Comparison of ENCODE assay signal across 9 cellular contexts in the genomic region with DNA sequence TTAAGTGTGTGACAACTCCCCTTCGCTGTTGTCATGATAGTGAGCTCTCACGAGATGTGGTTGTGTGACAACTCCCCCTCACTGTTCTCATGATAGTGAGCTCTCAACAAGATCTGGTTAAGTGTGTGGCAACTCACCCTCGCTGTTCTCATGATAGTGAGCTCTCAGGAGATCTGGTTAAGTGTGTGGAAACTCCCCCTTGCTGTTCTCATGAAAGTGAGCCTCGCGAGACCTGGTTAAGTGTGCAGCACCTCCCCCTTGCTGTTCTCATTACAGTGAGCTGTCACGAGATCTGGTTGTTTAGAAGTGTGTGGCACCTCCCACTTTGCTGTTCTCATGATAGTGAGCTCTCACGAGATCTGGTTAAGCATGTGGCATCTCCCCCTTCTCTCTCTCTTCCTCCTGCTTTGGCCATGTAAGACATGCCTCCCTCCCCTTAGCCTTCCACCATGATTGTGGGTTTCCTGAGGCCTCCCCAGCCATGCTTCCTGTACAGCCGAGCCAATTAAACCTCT. TPM values are rescaled to one million over a fixed set of nuclear protein-coding genes. Genes with fewer than 3 reads are reported as not detected.
DNase-seq lines count a peak whose midpoint lies in the region; ATAC-seq and TF ChIP-seq lines count a peak whose summit lies in the region.
"Had no signal": no experiment of that assay in that cellular context is flagged by ENCODE, and none has a peak within 500 bp of the region (broad histone marks: within the 10 kb centered on the region; RNA-seq: fewer than 3 reads in every experiment).

No MANE protein-coding gene starts in this region.

- H3K36me3 Mint-ChIP-seq in activated CD4-positive, alpha-beta T cell treated with anti-CD3 and anti-CD28 coated beads, Interleukin-2, amount 10 ng/mL, durations not matched to agents 7 days and 5 days (ENCODE audit: low read depth), result peaks cover 85% of the 10 kb centered on the region
- peaks cover 70% of the 10 kb centered on the region for H3K36me3 Mint-ChIP-seq in osteocyte (ENCODE audit: unreplicated experiment)

- no peak overlapping the region for H2BK120ac ChIP-seq in mesendoderm (ENCODE audit: low read depth, low read length)
- no peak overlapping the region for H2BK120ac ChIP-seq in trophoblast cell (ENCODE audit: insufficient read depth, low read length, poor library complexity)

- H3K4me1 ChIP-seq in mesendoderm (ENCODE audit: control insufficient read depth, low read depth, low read length), result no peaks in the 10 kb centered on the region
- no peaks in the 10 kb centered on the region for H3K4me1 ChIP-seq in body of pancreas
- H3K4me1 ChIP-seq in trophoblast cell (ENCODE audit: control insufficient read depth in 1 of 2, insufficient read depth in 2 of 2, low read length in 2 of 2), result no peaks in the 10 kb centered on the region

- H3K4me2 ChIP-seq in mesendoderm (ENCODE audit: low read length), result no peak overlapping the region
- no peak overlapping the region for H3K4me2 ChIP-seq in trophoblast cell (ENCODE audit: low read length)

- H3K23ac ChIP-seq in mesendoderm (ENCODE audit: low read length) (no peak overlapping the region), trophoblast cell (ENCODE audit: low read length) (no peak overlapping the region)

- no peak overlapping the region for H4K91ac ChIP-seq in trophoblast cell (ENCODE audit: low read depth, low read length)

- TF ChIP-seq POLR2A in body of pancreas (IDR thresholded peaks at IDR 0.05), result no peak

- H3K4me3 ChIP-seq in GM12864 (ENCODE audit: low read depth, low read length) (no peak overlapping the region), mesendoderm (ENCODE audit: low read length) (no peak overlapping the region), body of pancreas (no peak overlapping the region), trophoblast cell (ENCODE audit: low read depth, low read length) (no peak overlapping the region)

- no peaks in the 10 kb centered on the region for H3K79me1 ChIP-seq in mesendoderm (ENCODE audit: low read length)
- no peaks in the 10 kb centered on the region for H3K79me1 ChIP-seq in trophoblast cell (ENCODE audit: low read length)

- CTCF ChIA-PET in activated CD4-positive, alpha-beta T cell treated with anti-CD3 and anti-CD28 coated beads, Interleukin-2, amount 10 ng/mL, durations not matched to agents 7 days and 5 days (lab: Charles Lee), result interaction anchor here (1.2 to 2.0 kb wide), 6 partner anchors 10 to 43 kb away, joined by 3 to 9 read pairs (median 4); no protein-coding TSS in a partner anchor

- ATAC-seq in HG02970 (IDR thresholded peaks at IDR 0.05; ENCODE audit: low FRiP score, unreplicated experiment), result peak; percentile 54
- no peak for ATAC-seq in body of pancreas
- ATAC-seq: HCT116 had no signal

- DNase-seq in GM12864 (ENCODE audit: low read depth), result peak; percentile 63
- DNase-seq in activated CD4-positive, alpha-beta T cell treated with anti-CD3 and anti-CD28 coated beads, Interleukin-2, amount 10 ng/mL, durations not matched to agents 7 days and 5 days, result peak; percentile 65
- peak; percentile 70 for DNase-seq in mesendoderm
- DNase-seq in osteocyte (ENCODE audit: extremely low spot score, unreplicated experiment), result no peak
- DNase-seq in body of pancreas, result no peak
- DNase-seq in cerebellar cortex (ENCODE audit: low spot score), result no peak
- no peak for DNase-seq in trophoblast cell

- H3K56ac ChIP-seq in mesendoderm (ENCODE audit: low read length), result no peak overlapping the region

- H4K8ac ChIP-seq in mesendoderm (ENCODE audit: low read depth, low read length) (no peak overlapping the region), trophoblast cell (ENCODE audit: low read depth, low read length) (no peak overlapping the region)

- whole genome bisulfite sequencing in mesendoderm (ENCODE audit: extremely low coverage, insufficient coverage, low lambda C conversion rate), result no CpG with 5 or more reads among the region's 8 CpGs
- 77 to 87% methylated on average over 6 to 8 of the region's 8 CpGs for WGBS in body of pancreas, 2 donors
- no CpG with 5 or more reads among the region's 8 CpGs for WGBS in trophoblast cell (ENCODE audit: extremely low coverage, insufficient coverage, insufficient read length)

- H3K18ac ChIP-seq in mesendoderm (ENCODE audit: low read length) (no peak overlapping the region), trophoblast cell (ENCODE audit: low read length) (no peak overlapping the region)

- H2BK15ac ChIP-seq in mesendoderm (replicated peaks; ENCODE audit: low read depth), result no peak overlapping the region

- H2BK5ac ChIP-seq in mesendoderm (ENCODE audit: low read length) (no peak overlapping the region), trophoblast cell (ENCODE audit: low read depth, low read length, poor library complexity) (no peak overlapping the region)

- H3K9me3 ChIP-seq in body of pancreas, result no peaks in the 10 kb centered on the region
- no peaks in the 10 kb centered on the region for H3K9me3 ChIP-seq in trophoblast cell (ENCODE audit: insufficient read depth, low read depth, low read length)

- POLR2A ChIA-PET in activated CD4-positive, alpha-beta T cell treated with anti-CD3 and anti-CD28 coated beads, Interleukin-2, amount 10 ng/mL, durations not matched to agents 7 days and 5 days (lab: Charles Lee), result interaction anchor here (0.8 kb wide), 1 partner anchor 9 kb away, joined by 3 read pairs; no protein-coding TSS in a partner anchor

- H3K9ac ChIP-seq in mesendoderm (ENCODE audit: low read length) (no peak overlapping the region), trophoblast cell (ENCODE audit: low read length) (no peak overlapping the region)

- H2AFZ ChIP-seq in trophoblast cell (ENCODE audit: insufficient read depth, low read length, poor library complexity), result no peak overlapping the region

- peaks cover 40% of the 10 kb centered on the region for H3K4me1 Mint-ChIP-seq in activated CD4-positive, alpha-beta T cell treated with anti-CD3 and anti-CD28 coated beads, Interleukin-2, amount 10 ng/mL, durations not matched to agents 7 days and 5 days
- no peaks in the 10 kb centered on the region for H3K4me1 Mint-ChIP-seq in osteocyte (ENCODE audit: unreplicated experiment)

- H4K5ac ChIP-seq in mesendoderm (ENCODE audit: low read length), result no peak overlapping the region

- TF ChIP-seq CTCF in GM12864 (IDR thresholded peaks at IDR 0.05; ENCODE audit: low read depth, low read length, missing control alignments), result no peak
- no peak for TF ChIP-seq CTCF in osteocyte (IDR thresholded peaks at IDR 0.05)
- TF ChIP-seq CTCF in body of pancreas (IDR thresholded peaks at IDR 0.05), result no peak

- H3K27ac ChIP-seq in mesendoderm (ENCODE audit: low read depth, low read length) (no peak overlapping the region), body of pancreas (no peak overlapping the region), trophoblast cell (ENCODE audit: low read depth, low read length) (no peak overlapping the region)

- no peak overlapping the region for H2AK5ac ChIP-seq in mesendoderm (ENCODE audit: low read length)
- no peak overlapping the region for H2AK5ac ChIP-seq in trophoblast cell (ENCODE audit: low read length)

- H3K4me3 Mint-ChIP-seq in activated CD4-positive, alpha-beta T cell treated with anti-CD3 and anti-CD28 coated beads, Interleukin-2, amount 10 ng/mL, durations not matched to agents 7 days and 5 days, result peak overlapping the region; percentile 4
- no peak overlapping the region for H3K4me3 Mint-ChIP-seq in osteocyte (ENCODE audit: unreplicated experiment)

- no peak overlapping the region for H2BK12ac ChIP-seq in trophoblast cell (ENCODE audit: low read length)

- H3K27me3 ChIP-seq in mesendoderm (ENCODE audit: insufficient read depth, low read length, poor library complexity) (no peaks in the 10 kb centered on the region), body of pancreas (no peaks in the 10 kb centered on the region), trophoblast cell (ENCODE audit: insufficient read depth, low read length) (no peaks in the 10 kb centered on the region)

- intact Hi-C loops in body of pancreas (cut with DNase I), result no loop called here

- H4K12ac ChIP-seq in trophoblast cell (ENCODE audit: low read depth, low read length), result no peak overlapping the region

- no peaks in the 10 kb centered on the region for H3K27me3 Mint-ChIP-seq in activated CD4-positive, alpha-beta T cell treated with anti-CD3 and anti-CD28 coated beads, Interleukin-2, amount 10 ng/mL, durations not matched to agents 7 days and 5 days
- H3K27me3 Mint-ChIP-seq in osteocyte (ENCODE audit: unreplicated experiment), result no peaks in the 10 kb centered on the region

- H3K27ac Mint-ChIP-seq in activated CD4-positive, alpha-beta T cell treated with anti-CD3 and anti-CD28 coated beads, Interleukin-2, amount 10 ng/mL, durations not matched to agents 7 days and 5 days, result peak overlapping the region; percentile 83
- H3K27ac Mint-ChIP-seq in osteocyte (ENCODE audit: unreplicated experiment), result no peak overlapping the region

- H3K9me3 Mint-ChIP-seq in activated CD4-positive, alpha-beta T cell treated with anti-CD3 and anti-CD28 coated beads, Interleukin-2, amount 10 ng/mL, durations not matched to agents 7 days and 5 days, result peaks cover 7% of the 10 kb centered on the region
- no peaks in the 10 kb centered on the region for H3K9me3 Mint-ChIP-seq in osteocyte (ENCODE audit: unreplicated experiment)

- no peak overlapping the region for H3K4ac ChIP-seq in mesendoderm (ENCODE audit: low read depth, low read length)
- no peak overlapping the region for H3K4ac ChIP-seq in trophoblast cell (ENCODE audit: low read depth, low read length)

- H3K79me2 ChIP-seq in mesendoderm (ENCODE audit: control insufficient read depth, insufficient read depth, low read length) (no peaks in the 10 kb centered on the region), trophoblast cell (ENCODE audit: control insufficient read depth, insufficient read depth, low read length, poor library complexity) (no peaks in the 10 kb centered on the region)

- H3K36me3 ChIP-seq in mesendoderm (ENCODE audit: control insufficient read depth, insufficient read depth, low read length), result peaks cover 26% of the 10 kb centered on the region
- H3K36me3 ChIP-seq in body of pancreas (replicated peaks in 1 of 2; ENCODE audit: insufficient read depth in 1 of 2, low read depth in 2 of 2), result peaks cover 7 to 59% of the 10 kb centered on the region in 2 donors
- peaks cover 61 to 76% of the 10 kb centered on the region in 2 experiments for H3K36me3 ChIP-seq in trophoblast cell (ENCODE audit: control insufficient read depth in 1 of 2, insufficient read depth in 2 of 2, low read length in 2 of 2)

- H3K14ac ChIP-seq in trophoblast cell (ENCODE audit: low read length), result no peak overlapping the region

RNA-seq across cellular contexts. Expression of gene LSS, which starts 25.1 kb away (rescaled TPM):
- total RNA-seq in activated CD4-positive, alpha-beta T cell treated with anti-CD3 and anti-CD28 coated beads, Interleukin-2, amount 10 ng/mL, durations not matched to agents 7 days and 5 days, result 10 to 100 TPM; 47.8 to 53.3 TPM
- polyA plus RNA-seq in mesendoderm (2013, experiment 1 of 2), result 61.8 TPM
- polyA plus RNA-seq in mesendoderm (2013, experiment 2 of 2), result 61.9 TPM
- 92.0 and 101 TPM in 2 replicates for total RNA-seq in osteocyte
- total RNA-seq in body of pancreas, result 10 to 100 TPM; 38.9 to 68.9 TPM
- 63.4 and 64.5 TPM in 2 replicates for polyA plus RNA-seq in trophoblast cell (2013)

RNA-seq across cellular contexts. Expression of gene MCM3AP, which starts 31.7 kb away (rescaled TPM):
- total RNA-seq in activated CD4-positive, alpha-beta T cell treated with anti-CD3 and anti-CD28 coated beads, Interleukin-2, amount 10 ng/mL, durations not matched to agents 7 days and 5 days, result 100 to 1,000 TPM in 1 of 2 experiments, 10 to 100 TPM in 1; 94.5 to 118 TPM
- polyA plus RNA-seq in mesendoderm (2013, experiment 1 of 2), result 47.2 TPM
- polyA plus RNA-seq in mesendoderm (2013, experiment 2 of 2), result 48.1 TPM
- 99.4 and 105 TPM in 2 replicates for total RNA-seq in osteocyte
- 100 to 1,000 TPM in 1 of 2 donors, 10 to 100 TPM in 1; 52.7 to 102 TPM for total RNA-seq in body of pancreas
- 37.4 and 37.9 TPM in 2 replicates for polyA plus RNA-seq in trophoblast cell (2013)

RNA-seq across cellular contexts. Expression of gene YBEY, which starts 32.5 kb away (rescaled TPM):
- 10 to 100 TPM; 11.5 to 12.5 TPM for total RNA-seq in activated CD4-positive, alpha-beta T cell treated with anti-CD3 and anti-CD28 coated beads, Interleukin-2, amount 10 ng/mL, durations not matched to agents 7 days and 5 days
- 16.0 TPM for polyA plus RNA-seq in mesendoderm (2013, experiment 1 of 2)
- polyA plus RNA-seq in mesendoderm (2013, experiment 2 of 2), result 16.8 TPM
- 17.9 and 18.2 TPM in 2 replicates for total RNA-seq in osteocyte
- 10 to 100 TPM in 1 of 2 donors, 1 to 10 TPM in 1; 4.9 to 15.2 TPM for total RNA-seq in body of pancreas
- 11.1 and 11.9 TPM in 2 replicates for polyA plus RNA-seq in trophoblast cell (2013)

Comparison
In these comparisons a context has a peak if more than half of its experiments do, and no peak if none do; other contexts are left out.
1. DNase-seq: peak in GM12864 (single experiment), activated CD4-positive, alpha-beta T cell treated with anti-CD3 and anti-CD28 coated beads, Interleukin-2, amount 10 ng/mL, durations not matched to agents 7 days and 5 days (single experiment) and mesendoderm (single experiment); none in osteocyte (single experiment), body of pancreas (0 of 4), cerebellar cortex (single experiment) and trophoblast cell (0 of 2).